14 cellular contexts compared by ENCODE assay signal in genomic region chr2:9001229-9001628, GRCh38. TPM values are rescaled to one million over a fixed set of nuclear protein-coding genes. Genes with fewer than 3 reads are reported as not detected.
DNase-seq lines count a peak whose midpoint lies in the region; FAIRE-seq and TF ChIP-seq lines count a peak whose summit lies in the region.
"Had no signal": no experiment of that assay in that cellular context is flagged by ENCODE, and none has a peak within 500 bp of the region (broad histone marks: within the 10 kb centered on the region; RNA-seq: fewer than 3 reads in every experiment).

No MANE protein-coding gene starts in this region.

- no peaks in the 10 kb centered on the region for H3K9me2 ChIP-seq in neural cell (ENCODE audit: insufficient read depth, low read length)
- H3K9me2 ChIP-seq in Karpas-422 (replicated peaks; ENCODE audit: insufficient read depth, low read length) = no peaks in the 10 kb centered on the region

- H3K4me3 ChIP-seq in bronchial epithelial cell (ENCODE audit: low read depth, low read length) = no peak overlapping the region
- H3K4me3 ChIP-seq in neural cell (ENCODE audit: low read length) = peak overlapping the region; percentile 92
- H3K4me3 ChIP-seq in mesendoderm (ENCODE audit: low read length) = no peak overlapping the region
- no peak overlapping the region for H3K4me3 ChIP-seq in Karpas-422 (ENCODE audit: low read length)

- H4K8ac ChIP-seq in mesendoderm (ENCODE audit: low read depth, low read length) = no peak overlapping the region

- H3K9me3 ChIP-seq in neural cell (ENCODE audit: low read length) = no peaks in the 10 kb centered on the region
- no peaks in the 10 kb centered on the region for H3K9me3 ChIP-seq in Karpas-422 (ENCODE audit: low read length)
- H3K9me3 ChIP-seq: left ventricle myocardium inferior had no signal

- peak overlapping the region; percentile 73 for H3K4me2 ChIP-seq in neural cell (ENCODE audit: low read length)
- H3K4me2 ChIP-seq in mesendoderm (ENCODE audit: low read length) = no peak overlapping the region
- no peak overlapping the region for H3K4me2 ChIP-seq in Karpas-422 (ENCODE audit: low read depth, low read length, poor library complexity, severe bottlenecking)

- no peak overlapping the region for H4K5ac ChIP-seq in mesendoderm (ENCODE audit: low read length)

- no peak for TF ChIP-seq EP300 in neural cell (conservative IDR thresholded peaks at IDR 0.05; ENCODE audit: poor library complexity, severe bottlenecking)

- H2BK120ac ChIP-seq in mesendoderm (ENCODE audit: low read depth, low read length) = no peak overlapping the region

- peaks cover 12% of the 10 kb centered on the region for H3K79me1 ChIP-seq in mesendoderm (ENCODE audit: low read length)

- no peak overlapping the region for H3K56ac ChIP-seq in mesendoderm (ENCODE audit: low read length)

- H3K36me3 ChIP-seq in bronchial epithelial cell (ENCODE audit: control insufficient read depth, insufficient read depth, low read length) = no peaks in the 10 kb centered on the region
- H3K36me3 ChIP-seq in neural cell (ENCODE audit: insufficient read depth, low read length) = no peaks in the 10 kb centered on the region
- H3K36me3 ChIP-seq in mesendoderm (ENCODE audit: control insufficient read depth, insufficient read depth, low read length) = no peaks in the 10 kb centered on the region
- H3K36me3 ChIP-seq in Karpas-422 (ENCODE audit: insufficient read depth, low read length) = no peaks in the 10 kb centered on the region
- H3K36me3 ChIP-seq: left ventricle myocardium inferior had no signal

- H3K4ac ChIP-seq in mesendoderm (ENCODE audit: low read depth, low read length) = no peak overlapping the region

- H3K18ac ChIP-seq in mesendoderm (ENCODE audit: low read length) = no peak overlapping the region

- H3K9ac ChIP-seq in neural cell (ENCODE audit: low read length) (no peak overlapping the region), mesendoderm (ENCODE audit: low read length) (no peak overlapping the region), Karpas-422 (ENCODE audit: low read length) (no peak overlapping the region)

- H2AK5ac ChIP-seq in mesendoderm (ENCODE audit: low read length) = no peak overlapping the region

- no peak overlapping the region for H3K23ac ChIP-seq in mesendoderm (ENCODE audit: low read length)

- H2BK15ac ChIP-seq in mesendoderm (replicated peaks; ENCODE audit: low read depth) = no peak overlapping the region

- H3K79me2 ChIP-seq in neural cell (replicated peaks; ENCODE audit: insufficient read depth, low read length) (peaks cover 59% of the 10 kb centered on the region), mesendoderm (ENCODE audit: control insufficient read depth, insufficient read depth, low read length) (peaks cover 53% of the 10 kb centered on the region), Karpas-422 (ENCODE audit: low read length) (no peaks in the 10 kb centered on the region)

- H3K4me1 ChIP-seq in mesendoderm (ENCODE audit: control insufficient read depth, low read depth, low read length) = peaks cover 8% of the 10 kb centered on the region
- no peaks in the 10 kb centered on the region for H3K4me1 ChIP-seq in Karpas-422 (ENCODE audit: low read length)

- H3K27ac ChIP-seq in neural cell (ENCODE audit: low read length) (no peak overlapping the region), mesendoderm (ENCODE audit: low read depth, low read length) (no peak overlapping the region), Karpas-422 (ENCODE audit: low read length) (no peak overlapping the region)
- H3K27ac ChIP-seq: foreskin keratinocyte, left ventricle myocardium inferior had no signal

- no peak for TF ChIP-seq CTCF in bronchial epithelial cell (IDR thresholded peaks at IDR 0.05; ENCODE audit: insufficient read depth, low read length, severe bottlenecking)
- TF ChIP-seq CTCF in neural cell (IDR thresholded peaks at IDR 0.05; ENCODE audit: poor library complexity, severe bottlenecking) = no peak

- H3K27me3 ChIP-seq in bronchial epithelial cell (ENCODE audit: control insufficient read depth, insufficient read depth, low read length) (no peaks in the 10 kb centered on the region), neural cell (ENCODE audit: insufficient read depth, low read depth, low read length) (no peaks in the 10 kb centered on the region), mesendoderm (ENCODE audit: insufficient read depth, low read length, poor library complexity) (no peaks in the 10 kb centered on the region), Karpas-422 (ENCODE audit: low read length) (no peaks in the 10 kb centered on the region)
- H3K27me3 ChIP-seq: foreskin keratinocyte had no signal

- WGBS in mesendoderm (ENCODE audit: extremely low coverage, insufficient coverage, low lambda C conversion rate) = no CpG with 5 or more reads among the region's 5 CpGs

- no peak for FAIRE-seq in bronchial epithelial cell (lab: Jason Lieb, UNC)

- no peak overlapping the region for H2BK5ac ChIP-seq in mesendoderm (ENCODE audit: low read length)

- TF ChIP-seq RAD21 in neural cell (conservative IDR thresholded peaks at IDR 0.05) = no peak

- no peaks in the 10 kb centered on the region for H4K20me1 ChIP-seq in neural cell (ENCODE audit: insufficient read depth)
- no peaks in the 10 kb centered on the region for H4K20me1 ChIP-seq in Karpas-422 (ENCODE audit: insufficient read depth, low read depth, low read length)

- H2AFZ ChIP-seq in neural cell (ENCODE audit: low read depth, low read length) (no peak overlapping the region), Karpas-422 (ENCODE audit: low read length) (no peak overlapping the region)

- H3F3A ChIP-seq in neural cell (ENCODE audit: insufficient read depth, low read length, poor library complexity, severe bottlenecking) = no peaks in the 10 kb centered on the region

- DNase-seq in Daoy (ENCODE audit: low read depth) = peak; percentile 66
- DNase-seq in NCI-H2029 (lab: John Stamatoyannopoulos, UW) = peak; percentile 26
- DNase-seq in bronchial epithelial cell (ENCODE audit: low read depth) = peak; percentile 88
- DNase-seq in NCI-H1092 treated with DMSO at 0.1 percent for 48 hours (lab: John Stamatoyannopoulos, UW) = no peak
- no peak for DNase-seq in mesendoderm
- DNase-seq in Karpas-422 = no peak
- no peak for DNase-seq in AG20443 (ENCODE audit: low spot score)
- DNase-seq: amygdala, DMS79 treated with DMSO at 0.1 percent for 48 hours, foreskin keratinocyte, left ventricle myocardium inferior, NCI-H524, T-helper 17 cell had no signal

TF ChIP-seq in neural cell, 6 proteins besides CTCF, POLR2A, EP300 and RAD21:
- TF ChIP-seq MXI1 (conservative IDR thresholded peaks at IDR 0.05; ENCODE audit: poor library complexity, severe bottlenecking) (no peak), REST (IDR thresholded peaks at IDR 0.05; ENCODE audit: borderline replicate concordance) (no peak), EZH2 (IDR thresholded peaks at IDR 0.05; ENCODE audit: borderline replicate concordance, insufficient read depth, low read length, poor library complexity, severe bottlenecking) (no peak), POLR2AphosphoS5 (IDR thresholded peaks at IDR 0.05) (no peak), TAF1 (IDR thresholded peaks at IDR 0.05; ENCODE audit: low read depth) (no peak), SMC3 (conservative IDR thresholded peaks at IDR 0.05; ENCODE audit: poor library complexity) (no peak)
TF ChIP-seq in neural cell: peak in this region for 0.

RNA-seq across cellular contexts. Expression of gene MBOAT2, which starts 2.3 kb away (rescaled TPM):
- 21.0 and 37.4 TPM in 2 replicates for total RNA-seq in Daoy (2014; rRNA removed; shearing (Covaris generic))
- total RNA-seq in bronchial epithelial cell = 93.3 and 145 TPM in 2 replicates
- polyA plus RNA-seq in neural cell = 178 and 205 TPM in 2 replicates
- 155 and 171 TPM in 2 replicates for polyA minus RNA-seq in neural cell
- polyA plus RNA-seq in mesendoderm (2013, experiment 1 of 2) = 11.0 TPM
- polyA plus RNA-seq in mesendoderm (2013, experiment 2 of 2) = 11.2 TPM
- not detected in 2 replicates for total RNA-seq in Karpas-422 (2014; rRNA removed; shearing (Covaris generic); ENCODE audit: low replicate concordance)

Comparison
In these comparisons a context has a peak if more than half of its experiments do, and no peak if none do; other contexts are left out.
1. DNase-seq: peak in Daoy (single experiment), NCI-H2029 (single experiment) and bronchial epithelial cell (single experiment); none in NCI-H1092 treated with DMSO at 0.1 percent for 48 hours (single experiment), mesendoderm (single experiment), Karpas-422 (single experiment) and AG20443 (single experiment).
2. RNA of gene MBOAT2, which starts 2.3 kb away (total RNA-seq): 93.3 to 145 TPM in bronchial epithelial cell and 21.0 to 37.4 TPM in Daoy; not detected in Karpas-422; every median in the first group is over 10 times any median in the second.